ENCODE assay signal across 20 cellular contexts in genomic region chr5:142032747-142033631, GRCh38. TPM values are rescaled to one million over a fixed set of nuclear protein-coding genes. Genes with fewer than 3 reads are reported as not detected.
DNase-seq lines count a peak whose midpoint lies in the region; ATAC-seq lines count a peak whose summit lies in the region.
"Had no signal": no experiment of that assay in that cellular context is flagged by ENCODE, and none has a peak within 500 bp of the region (broad histone marks: within the 10 kb centered on the region; RNA-seq: fewer than 3 reads in every experiment).

No MANE protein-coding gene starts in this region.

- H3K4me1 ChIP-seq in Karpas-422 (ENCODE audit: low read length) = no peaks in the 10 kb centered on the region
- H3K4me1 ChIP-seq: gastrocnemius medialis, Peyer's patch, transverse colon had no signal

- H4K20me1 ChIP-seq in Karpas-422 (ENCODE audit: insufficient read depth, low read depth, low read length) = no peaks in the 10 kb centered on the region
- H4K20me1 ChIP-seq: BLaER1 treated with 17β-estradiol and CSF1 and Interleukin-3, amounts not matched to agents 10 nM and 100 nM had no signal

- no peak overlapping the region for H3K4me3 ChIP-seq in Karpas-422 (ENCODE audit: low read length)
- H3K4me3 ChIP-seq: BLaER1 treated with 17β-estradiol and CSF1 and Interleukin-3, amounts not matched to agents 10 nM and 100 nM; gastrocnemius medialis; Peyer's patch; transverse colon had no signal

- H3K79me2 ChIP-seq in Karpas-422 (ENCODE audit: low read length) = no peaks in the 10 kb centered on the region

- no peaks in the 10 kb centered on the region for H3K27me3 ChIP-seq in Karpas-422 (ENCODE audit: low read length)
- H3K27me3 ChIP-seq: BLaER1 treated with 17β-estradiol and CSF1 and Interleukin-3, amounts not matched to agents 10 nM and 100 nM; gastrocnemius medialis; Peyer's patch; transverse colon had no signal

- no peaks in the 10 kb centered on the region for H3K9me2 ChIP-seq in Karpas-422 (replicated peaks; ENCODE audit: insufficient read depth, low read length)

- H3K27ac ChIP-seq in Karpas-422 (ENCODE audit: low read length) = no peak overlapping the region
- H3K27ac ChIP-seq: BLaER1 treated with 17β-estradiol and CSF1 and Interleukin-3, amounts not matched to agents 10 nM and 100 nM; gastrocnemius medialis; Peyer's patch; transverse colon had no signal

- ATAC-seq in HG02840 (IDR thresholded peaks at IDR 0.05; ENCODE audit: low FRiP score, unreplicated experiment) = no peak
- no peak for ATAC-seq in HG03097 (IDR thresholded peaks at IDR 0.05; ENCODE audit: low FRiP score, unreplicated experiment)
- ATAC-seq: gastrocnemius medialis, left lobe of liver had no signal

- no peaks in the 10 kb centered on the region for H3K9me3 ChIP-seq in Karpas-422 (ENCODE audit: low read length)
- H3K9me3 ChIP-seq: BLaER1 treated with 17β-estradiol and CSF1 and Interleukin-3, amounts not matched to agents 10 nM and 100 nM; gastrocnemius medialis; Peyer's patch; transverse colon had no signal

- no peak overlapping the region for H3K9ac ChIP-seq in Karpas-422 (ENCODE audit: low read length)
- H3K9ac ChIP-seq: BLaER1 treated with 17β-estradiol and CSF1 and Interleukin-3, amounts not matched to agents 10 nM and 100 nM had no signal

- DNase-seq in NCI-H2107 treated with DMSO at 0.1 percent for 48 hours (lab: John Stamatoyannopoulos, UW; ENCODE audit: unreplicated experiment) = peak; percentile 49
- DNase-seq in NCI-H2107 (lab: John Stamatoyannopoulos, UW) = no peak
- peak; percentile 2 for DNase-seq in Karpas-422
- DNase-seq in NCI-H82 (lab: John Stamatoyannopoulos, UW) = peak; percentile 56
- peak; percentile 14 for DNase-seq in fibroblast of peridontal ligament (ENCODE audit: extremely low read depth)
- DNase-seq in stimulated activated CD4-positive, alpha-beta T cell treated with anti-CD3 and anti-CD28 coated beads, Interleukin-2, amount 100 ng/mL, for 48 hours = no peak
- DNase-seq: activated naive CD4-positive, alpha-beta T cell treated with anti-CD3 and anti-CD28 coated beads for 36 hours; gastrocnemius medialis; Kasumi-1; NCI-H1417 treated with DMSO at 0.1 percent for 48 hours; NCI-H526 treated with DMSO at 0.1 percent for 48 hours; Peyer's patch; retina; stimulated activated CD4-positive, alpha-beta T cell treated with anti-CD3 and anti-CD28 coated beads, Interleukin-15, amount 100 ng/mL, for 24 hours; stimulated activated naive CD4-positive, alpha-beta T cell; transverse colon had no signal

- H2AFZ ChIP-seq in Karpas-422 (ENCODE audit: low read length) = no peak overlapping the region

- no peak overlapping the region for H3K4me2 ChIP-seq in Karpas-422 (ENCODE audit: low read depth, low read length, poor library complexity, severe bottlenecking)
- H3K4me2 ChIP-seq: BLaER1 treated with 17β-estradiol and CSF1 and Interleukin-3, amounts not matched to agents 10 nM and 100 nM had no signal

- no peaks in the 10 kb centered on the region for H3K36me3 ChIP-seq in Karpas-422 (ENCODE audit: insufficient read depth, low read length)
- H3K36me3 ChIP-seq: BLaER1 treated with 17β-estradiol and CSF1 and Interleukin-3, amounts not matched to agents 10 nM and 100 nM; gastrocnemius medialis; Peyer's patch; transverse colon had no signal

RNA-seq across cellular contexts. Expression of gene GNPDA1, which starts 20.2 kb away (rescaled TPM):
- 45.0 and 50.5 TPM in 2 replicates for total RNA-seq in Karpas-422 (2014; rRNA removed; shearing (Covaris generic); ENCODE audit: low replicate concordance)

Comparison
In these comparisons a context has a peak if more than half of its experiments do, and no peak if none do; other contexts are left out.
1. DNase-seq: peak in NCI-H2107 treated with DMSO at 0.1 percent for 48 hours (single experiment), Karpas-422 (single experiment), NCI-H82 (single experiment) and fibroblast of peridontal ligament (single experiment); none in NCI-H2107 (single experiment) and stimulated activated CD4-positive, alpha-beta T cell treated with anti-CD3 and anti-CD28 coated beads, Interleukin-2, amount 100 ng/mL, for 48 hours (0 of 2).